8 cellular contexts compared by ENCODE assay signal in the genomic region with DNA sequence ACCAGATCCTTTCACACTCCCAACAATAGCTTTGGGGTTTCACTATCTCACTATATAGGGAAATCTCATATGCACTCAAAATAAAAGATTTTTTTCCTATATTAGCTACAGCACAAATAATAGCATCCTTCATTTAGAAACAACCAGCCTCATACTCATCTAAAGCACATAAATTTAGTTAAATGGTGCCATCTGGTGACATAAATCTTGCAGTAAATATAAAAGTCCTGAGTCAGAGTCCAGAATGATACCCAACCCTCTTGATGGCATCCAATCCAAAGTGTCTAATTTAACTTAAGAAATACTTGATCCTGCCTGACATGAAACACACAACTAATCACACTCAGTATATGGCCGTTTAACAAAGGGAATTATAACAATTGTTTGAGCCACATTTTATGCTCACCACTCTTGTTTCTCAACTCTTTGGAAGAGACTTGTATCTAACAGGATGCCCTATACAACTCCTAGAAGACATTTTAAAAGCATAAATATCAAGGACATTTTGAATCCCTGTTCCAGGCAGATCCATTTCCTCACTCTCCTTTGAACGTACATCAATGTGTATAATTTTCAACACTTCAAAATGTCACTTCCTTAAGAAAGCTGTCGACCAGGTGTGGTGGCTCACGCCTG. TPM values are rescaled to one million over a fixed set of nuclear protein-coding genes. Genes with fewer than 3 reads are reported as not detected.
DNase-seq lines count a peak whose midpoint lies in the region; ATAC-seq and TF ChIP-seq lines count a peak whose summit lies in the region.

No MANE protein-coding gene starts in this region.

- H3K9ac ChIP-seq in DND-41 (ENCODE audit: low read depth, low read length) (no peak overlapping the region), OCI-LY3 (ENCODE audit: low read length) (no peak overlapping the region)

- no peaks in the 10 kb centered on the region for H3K4me1 Mint-ChIP-seq in activated naive CD8-positive, alpha-beta T cell treated with anti-CD3 and anti-CD28 coated beads, Interleukin-2, amount 50 U/mL, for 24 hours

- no peaks in the 10 kb centered on the region for H3K36me3 Mint-ChIP-seq in activated naive CD8-positive, alpha-beta T cell treated with anti-CD3 and anti-CD28 coated beads, Interleukin-2, amount 50 U/mL, for 24 hours (ENCODE audit: low read depth)

- H3K4me1 ChIP-seq in DND-41 (ENCODE audit: insufficient read depth, low read length), result no peaks in the 10 kb centered on the region
- peaks cover 4% of the 10 kb centered on the region; the same call in 1 of the 2 replicates for H3K4me1 ChIP-seq in OCI-LY3 (ENCODE audit: low read length)
- no peaks in the 10 kb centered on the region for H3K4me1 ChIP-seq in esophagus muscularis mucosa

- no peaks in the 10 kb centered on the region for H3K79me2 ChIP-seq in DND-41 (ENCODE audit: insufficient read depth, low read length)
- no peaks in the 10 kb centered on the region for H3K79me2 ChIP-seq in OCI-LY3 (ENCODE audit: low read length)

- H3K27ac ChIP-seq in DND-41 (ENCODE audit: low read length), result no peak overlapping the region
- no peak overlapping the region for H3K27ac ChIP-seq in OCI-LY3 (ENCODE audit: low read length)
- H3K27ac ChIP-seq in esophagus muscularis mucosa (replicated peaks in 1 of 4), result no peak overlapping the region

- 76% methylated on average over 4 of the region's 4 CpGs for WGBS in esophagus muscularis mucosa

- no peaks in the 10 kb centered on the region for H3K27me3 ChIP-seq in DND-41 (ENCODE audit: insufficient read depth, low read length, poor library complexity)
- H3K27me3 ChIP-seq in OCI-LY3 (ENCODE audit: low read depth, low read length), result no peaks in the 10 kb centered on the region
- H3K27me3 ChIP-seq in esophagus muscularis mucosa, result no peaks in the 10 kb centered on the region

- H3K4me2 ChIP-seq in DND-41 (ENCODE audit: insufficient read depth, low read length), result no peak overlapping the region
- no peak overlapping the region for H3K4me2 ChIP-seq in OCI-LY3 (ENCODE audit: low read length)

- no peak for TF ChIP-seq EP300 in esophagus muscularis mucosa (IDR thresholded peaks at IDR 0.05)

- H4K20me1 ChIP-seq in DND-41 (ENCODE audit: insufficient read depth, low read length) (no peaks in the 10 kb centered on the region), OCI-LY3 (ENCODE audit: insufficient read depth, low read length) (no peaks in the 10 kb centered on the region)

- H3K9me3 Mint-ChIP-seq in activated naive CD8-positive, alpha-beta T cell treated with anti-CD3 and anti-CD28 coated beads, Interleukin-2, amount 50 U/mL, for 24 hours, result peaks cover 9% of the 10 kb centered on the region

- H2AFZ ChIP-seq in DND-41 (ENCODE audit: low read depth, low read length), result no peak overlapping the region
- no peak overlapping the region for H2AFZ ChIP-seq in OCI-LY3 (ENCODE audit: low read depth, low read length)

- H3K4me3 ChIP-seq in DND-41 (ENCODE audit: low read depth in 1 of 2, low read length in 2 of 2) (no peak overlapping the region), OCI-LY3 (ENCODE audit: low read length) (no peak overlapping the region), esophagus muscularis mucosa (no peak overlapping the region)

- H3K27ac Mint-ChIP-seq in activated naive CD8-positive, alpha-beta T cell treated with anti-CD3 and anti-CD28 coated beads, Interleukin-2, amount 50 U/mL, for 24 hours, result no peak overlapping the region

- TF ChIP-seq CTCF in DND-41 (IDR thresholded peaks at IDR 0.05; ENCODE audit: borderline replicate concordance, extremely low read depth, low read length, poor library complexity, severe bottlenecking) (peak; percentile 42), OCI-LY3 (IDR thresholded peaks at IDR 0.05; ENCODE audit: low read depth, low read length) (peak; percentile 71), esophagus muscularis mucosa (IDR thresholded peaks at IDR 0.05) (no peak)

- no peaks in the 10 kb centered on the region for H3K27me3 Mint-ChIP-seq in activated naive CD8-positive, alpha-beta T cell treated with anti-CD3 and anti-CD28 coated beads, Interleukin-2, amount 50 U/mL, for 24 hours

- no peak for DNase-seq in DND-41
- peak; percentile 41 for DNase-seq in foreskin melanocyte
- no peak for DNase-seq in GDM1 (lab: John Stamatoyannopoulos, UW)
- no peak for DNase-seq in esophagus muscularis mucosa (ENCODE audit: extremely low spot score)
- DNase-seq in activated naive CD8-positive, alpha-beta T cell treated with anti-CD3 and anti-CD28 coated beads, Interleukin-2, amount 50 U/mL, for 24 hours, result no peak
- DNase-seq in left ventricle myocardium superior, result no peak

- intact Hi-C loops in esophagus muscularis mucosa (cut with DNase I), result loop anchor here (10.0 kb wide), 2 partner anchors 264 to 624 kb away; a partner anchor contains a TSS
- intact Hi-C loops in left ventricle myocardium superior (cut with micrococcal nuclease), result loop anchor here (10.0 kb wide), 1 partner anchor 234 kb away; no protein-coding TSS in a partner anchor

- H3K4me3 Mint-ChIP-seq in activated naive CD8-positive, alpha-beta T cell treated with anti-CD3 and anti-CD28 coated beads, Interleukin-2, amount 50 U/mL, for 24 hours, result no peak overlapping the region

- ATAC-seq in DND-41 (ENCODE audit: insufficient read depth, low read depth) (no peak), HG02759 (IDR thresholded peaks at IDR 0.05; ENCODE audit: unreplicated experiment) (peak; percentile 64), left ventricle myocardium superior (no peak)
- ATAC-seq in activated naive CD8-positive, alpha-beta T cell treated with anti-CD3 and anti-CD28 coated beads, Interleukin-2, amount 50 U/mL, for 24 hours, result no peak

- H3K9me3 ChIP-seq in DND-41 (ENCODE audit: insufficient read depth, low read length, severe bottlenecking) (no peaks in the 10 kb centered on the region), OCI-LY3 (ENCODE audit: insufficient read depth, low read length) (no peaks in the 10 kb centered on the region), esophagus muscularis mucosa (no peaks in the 10 kb centered on the region)

- no peaks in the 10 kb centered on the region for H3K36me3 ChIP-seq in DND-41 (ENCODE audit: insufficient read depth, low read length)
- no peaks in the 10 kb centered on the region for H3K36me3 ChIP-seq in OCI-LY3 (replicated peaks; ENCODE audit: low read depth, low read length)
- H3K36me3 ChIP-seq in esophagus muscularis mucosa, result peaks cover 0 to 3% (median 0%) of the 10 kb centered on the region in 4 donors

- TF ChIP-seq POLR2A in esophagus muscularis mucosa (IDR thresholded peaks at IDR 0.05; ENCODE audit: low read depth), result no peak

RNA-seq across cellular contexts. Expression of a gene that starts 36.2 kb away (rescaled TPM):
- total RNA-seq in esophagus muscularis mucosa, result 10 to 100 TPM in 2 of 4 donors, 1 to 10 TPM in 2; 7.3 to 14.1 (median 11.1) TPM
- 5.7 TPM for total RNA-seq in left ventricle myocardium superior

RNA-seq across cellular contexts. Expression of a gene that starts 37.4 kb away (rescaled TPM):
- 10 to 100 TPM; 25.4 to 65.2 (median 46.6) TPM for total RNA-seq in esophagus muscularis mucosa
- 68.0 TPM for total RNA-seq in left ventricle myocardium superior

RNA-seq across cellular contexts. Expression of a gene that starts 56.8 kb away (rescaled TPM):
- total RNA-seq in esophagus muscularis mucosa, result 10 to 100 TPM; 19.0 to 48.6 (median 26.8) TPM
- total RNA-seq in left ventricle myocardium superior, result 77.4 TPM

Comparison
In these comparisons a context has a peak if more than half of its experiments do, and no peak if none do; other contexts are left out.
1. CTCF ChIP-seq: peak in DND-41 (single experiment) and OCI-LY3 (single experiment); none in esophagus muscularis mucosa (0 of 3).